Comparison of ENCODE assay signal across 21 cellular contexts in the genomic region with DNA sequence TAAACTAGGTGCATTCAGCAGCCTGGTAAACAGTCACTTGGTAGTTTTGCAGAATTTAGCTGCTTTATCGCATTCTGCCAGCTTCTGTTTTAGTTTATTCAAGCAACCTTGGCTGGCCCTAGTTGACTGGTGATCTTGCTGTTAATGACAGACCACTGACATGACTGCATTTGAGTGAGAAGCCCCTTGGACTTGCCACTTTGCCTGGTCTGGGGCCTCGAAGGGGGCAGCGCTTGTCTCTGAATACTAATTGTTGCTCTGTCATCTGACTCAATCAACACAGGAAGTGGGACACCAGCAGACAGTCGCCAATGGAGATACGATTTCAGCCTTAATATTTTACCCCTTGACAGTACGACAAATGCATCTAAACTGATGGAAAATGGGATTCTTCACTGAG.
"Had no signal": no experiment of that assay in that cellular context is flagged by ENCODE, and none has a peak within 500 bp of the region (broad histone marks: within the 10 kb centered on the region; RNA-seq: fewer than 3 reads in every experiment).

No MANE protein-coding gene starts in this region.

- H3K4me3 ChIP-seq: coronary artery, dorsolateral prefrontal cortex, esophagus muscularis mucosa, gastroesophageal sphincter, heart left ventricle, hepatocyte, lower lobe of right lung had no signal

- H3K4me1 ChIP-seq: esophagus muscularis mucosa, foreskin keratinocyte, gastroesophageal sphincter, lower lobe of right lung had no signal

- H3K4me2 ChIP-seq: hepatocyte had no signal

- DNase-seq: dermis blood vessel endothelial cell; dorsolateral prefrontal cortex; effector CD4-positive, alpha-beta T cell; effector memory CD4-positive, alpha-beta T cell; foreskin keratinocyte; heart left ventricle; hypothalamus; immature natural killer cell; islet precursor cell; kidney; kidney glomerular epithelial cell; left colon; left ventricle myocardium superior; lower lobe of right lung; mesenchymal stem cell; midbrain; naive thymus-derived CD4-positive, alpha-beta T cell had no signal

- H3K27me3 ChIP-seq: dorsolateral prefrontal cortex, esophagus muscularis mucosa, gastroesophageal sphincter, heart left ventricle had no signal

- H3K9me3 ChIP-seq: esophagus muscularis mucosa, gastroesophageal sphincter, heart left ventricle, lower lobe of right lung had no signal

- H2AFZ ChIP-seq: hepatocyte had no signal

- H3K36me3 ChIP-seq: esophagus muscularis mucosa, gastroesophageal sphincter, heart left ventricle, lower lobe of right lung had no signal

- ATAC-seq: foreskin keratinocyte; gastroesophageal sphincter; left colon; lower lobe of right lung; naive thymus-derived CD4-positive, alpha-beta T cell had no signal

- H3K27ac ChIP-seq: coronary artery, dorsolateral prefrontal cortex, esophagus muscularis mucosa, foreskin keratinocyte, gastroesophageal sphincter, hepatocyte, lower lobe of right lung had no signal
